1 cellular context compared by ENCODE assay signal in the genomic region with DNA sequence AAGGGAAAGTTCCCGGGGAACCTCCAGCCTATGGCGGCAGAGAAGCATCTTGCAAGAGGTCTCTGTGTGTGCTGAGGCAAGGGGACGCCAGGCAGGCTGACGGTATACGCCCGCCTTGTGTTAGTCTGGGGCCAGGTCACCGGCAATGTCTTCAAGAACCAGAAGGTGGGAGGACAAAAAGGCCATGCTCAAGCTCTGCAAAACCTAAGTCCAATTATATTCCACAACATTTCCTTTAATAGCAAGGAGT.
TF ChIP-seq lines count a peak whose summit lies in the region.

No MANE protein-coding gene starts in this region.

TF ChIP-seq in HepG2, 621 proteins besides CTCF, POLR2A, EP300 and RAD21 (continued from another document):
- TF ChIP-seq, protein P1, sequence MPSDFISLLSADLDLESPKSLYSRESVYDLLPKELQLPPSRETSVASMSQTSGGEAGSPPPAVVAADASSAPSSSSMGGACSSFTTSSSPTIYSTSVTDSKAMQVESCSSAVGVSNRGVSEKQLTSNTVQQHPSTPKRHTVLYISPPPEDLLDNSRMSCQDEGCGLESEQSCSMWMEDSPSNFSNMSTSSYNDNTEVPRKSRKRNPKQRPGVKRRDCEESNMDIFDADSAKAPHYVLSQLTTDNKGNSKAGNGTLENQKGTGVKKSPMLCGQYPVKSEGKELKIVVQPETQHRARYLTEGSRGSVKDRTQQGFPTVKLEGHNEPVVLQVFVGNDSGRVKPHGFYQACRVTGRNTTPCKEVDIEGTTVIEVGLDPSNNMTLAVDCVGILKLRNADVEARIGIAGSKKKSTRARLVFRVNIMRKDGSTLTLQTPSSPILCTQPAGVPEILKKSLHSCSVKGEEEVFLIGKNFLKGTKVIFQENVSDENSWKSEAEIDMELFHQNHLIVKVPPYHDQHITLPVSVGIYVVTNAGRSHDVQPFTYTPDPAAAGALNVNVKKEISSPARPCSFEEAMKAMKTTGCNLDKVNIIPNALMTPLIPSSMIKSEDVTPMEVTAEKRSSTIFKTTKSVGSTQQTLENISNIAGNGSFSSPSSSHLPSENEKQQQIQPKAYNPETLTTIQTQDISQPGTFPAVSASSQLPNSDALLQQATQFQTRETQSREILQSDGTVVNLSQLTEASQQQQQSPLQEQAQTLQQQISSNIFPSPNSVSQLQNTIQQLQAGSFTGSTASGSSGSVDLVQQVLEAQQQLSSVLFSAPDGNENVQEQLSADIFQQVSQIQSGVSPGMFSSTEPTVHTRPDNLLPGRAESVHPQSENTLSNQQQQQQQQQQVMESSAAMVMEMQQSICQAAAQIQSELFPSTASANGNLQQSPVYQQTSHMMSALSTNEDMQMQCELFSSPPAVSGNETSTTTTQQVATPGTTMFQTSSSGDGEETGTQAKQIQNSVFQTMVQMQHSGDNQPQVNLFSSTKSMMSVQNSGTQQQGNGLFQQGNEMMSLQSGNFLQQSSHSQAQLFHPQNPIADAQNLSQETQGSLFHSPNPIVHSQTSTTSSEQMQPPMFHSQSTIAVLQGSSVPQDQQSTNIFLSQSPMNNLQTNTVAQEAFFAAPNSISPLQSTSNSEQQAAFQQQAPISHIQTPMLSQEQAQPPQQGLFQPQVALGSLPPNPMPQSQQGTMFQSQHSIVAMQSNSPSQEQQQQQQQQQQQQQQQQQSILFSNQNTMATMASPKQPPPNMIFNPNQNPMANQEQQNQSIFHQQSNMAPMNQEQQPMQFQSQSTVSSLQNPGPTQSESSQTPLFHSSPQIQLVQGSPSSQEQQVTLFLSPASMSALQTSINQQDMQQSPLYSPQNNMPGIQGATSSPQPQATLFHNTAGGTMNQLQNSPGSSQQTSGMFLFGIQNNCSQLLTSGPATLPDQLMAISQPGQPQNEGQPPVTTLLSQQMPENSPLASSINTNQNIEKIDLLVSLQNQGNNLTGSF (CRISPR knock-in tag; IDR thresholded peaks at IDR 0.05), result no peak; the same call in 1 of the 2 replicates
- TF ChIP-seq ZFYVE20 (CRISPR knock-in tag; IDR thresholded peaks at IDR 0.05; ENCODE audit: borderline replicate concordance, low read depth), result no peak
- TF ChIP-seq POLR2G (IDR thresholded peaks at IDR 0.05; ENCODE audit: low read depth, low read length), result no peak
- TF ChIP-seq PHF20 (CRISPR knock-in tag; IDR thresholded peaks at IDR 0.05), result no peak
- peak; percentile 29 for TF ChIP-seq MED8 (CRISPR knock-in tag; IDR thresholded peaks at IDR 0.05; ENCODE audit: insufficient replicate concordance)
- TF ChIP-seq KLF11 (CRISPR knock-in tag; IDR thresholded peaks at IDR 0.05), result 0 out of 2 replicates have a peak, but pooled peaks have one; percentile 39
- TF ChIP-seq, protein P2, sequence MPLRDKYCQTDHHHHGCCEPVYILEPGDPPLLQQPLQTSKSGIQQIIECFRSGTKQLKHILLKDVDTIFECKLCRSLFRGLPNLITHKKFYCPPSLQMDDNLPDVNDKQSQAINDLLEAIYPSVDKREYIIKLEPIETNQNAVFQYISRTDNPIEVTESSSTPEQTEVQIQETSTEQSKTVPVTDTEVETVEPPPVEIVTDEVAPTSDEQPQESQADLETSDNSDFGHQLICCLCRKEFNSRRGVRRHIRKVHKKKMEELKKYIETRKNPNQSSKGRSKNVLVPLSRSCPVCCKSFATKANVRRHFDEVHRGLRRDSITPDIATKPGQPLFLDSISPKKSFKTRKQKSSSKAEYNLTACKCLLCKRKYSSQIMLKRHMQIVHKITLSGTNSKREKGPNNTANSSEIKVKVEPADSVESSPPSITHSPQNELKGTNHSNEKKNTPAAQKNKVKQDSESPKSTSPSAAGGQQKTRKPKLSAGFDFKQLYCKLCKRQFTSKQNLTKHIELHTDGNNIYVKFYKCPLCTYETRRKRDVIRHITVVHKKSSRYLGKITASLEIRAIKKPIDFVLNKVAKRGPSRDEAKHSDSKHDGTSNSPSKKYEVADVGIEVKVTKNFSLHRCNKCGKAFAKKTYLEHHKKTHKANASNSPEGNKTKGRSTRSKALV (CRISPR knock-in tag; IDR thresholded peaks at IDR 0.05), result no peak
- no peak for TF ChIP-seq ZNF10 (CRISPR knock-in tag; IDR thresholded peaks at IDR 0.05; ENCODE audit: borderline replicate concordance, low read depth)
- TF ChIP-seq GABPB1 (CRISPR knock-in tag; IDR thresholded peaks at IDR 0.05), result no peak
- TF ChIP-seq, protein P3, sequence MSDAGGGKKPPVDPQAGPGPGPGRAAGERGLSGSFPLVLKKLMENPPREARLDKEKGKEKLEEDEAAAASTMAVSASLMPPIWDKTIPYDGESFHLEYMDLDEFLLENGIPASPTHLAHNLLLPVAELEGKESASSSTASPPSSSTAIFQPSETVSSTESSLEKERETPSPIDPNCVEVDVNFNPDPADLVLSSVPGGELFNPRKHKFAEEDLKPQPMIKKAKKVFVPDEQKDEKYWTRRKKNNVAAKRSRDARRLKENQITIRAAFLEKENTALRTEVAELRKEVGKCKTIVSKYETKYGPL (CRISPR knock-in tag; IDR thresholded peaks at IDR 0.05), result no peak
- no peak for TF ChIP-seq ZNF607 (CRISPR knock-in tag; IDR thresholded peaks at IDR 0.05; ENCODE audit: borderline replicate concordance)
- no peak for TF ChIP-seq TGIF2 (CRISPR knock-in tag; IDR thresholded peaks at IDR 0.05)
- TF ChIP-seq, protein P4, sequence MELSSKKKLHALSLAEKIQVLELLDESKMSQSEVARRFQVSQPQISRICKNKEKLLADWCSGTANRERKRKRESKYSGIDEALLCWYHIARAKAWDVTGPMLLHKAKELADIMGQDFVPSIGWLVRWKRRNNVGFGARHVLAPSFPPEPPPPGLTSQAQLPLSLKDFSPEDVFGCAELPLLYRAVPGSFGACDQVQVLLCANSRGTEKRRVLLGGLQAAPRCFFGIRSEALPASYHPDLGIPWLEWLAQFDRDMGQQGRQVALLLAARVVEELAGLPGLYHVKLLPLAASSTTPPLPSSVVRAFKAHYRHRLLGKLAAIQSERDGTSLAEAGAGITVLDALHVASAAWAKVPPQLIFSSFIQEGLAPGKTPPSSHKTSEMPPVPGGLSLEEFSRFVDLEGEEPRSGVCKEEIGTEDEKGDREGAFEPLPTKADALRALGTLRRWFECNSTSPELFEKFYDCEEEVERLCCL (CRISPR knock-in tag; IDR thresholded peaks at IDR 0.05; ENCODE audit: borderline replicate concordance), result 0 out of 2 replicates have a peak, but pooled peaks have one; percentile 14
- 0 out of 2 replicates have a peak, but pooled peaks have one; percentile 6 for TF ChIP-seq CHCHD3 (CRISPR knock-in tag; IDR thresholded peaks at IDR 0.05)
- TF ChIP-seq POLR2AphosphoS5 (IDR thresholded peaks at IDR 0.05; ENCODE audit: low read depth, low read length), result peak; percentile 63
- TF ChIP-seq TAF1 (CRISPR knock-in tag; IDR thresholded peaks at IDR 0.05), result peak; percentile 32; the same call in 1 of the 2 replicates
- TF ChIP-seq AHR (CRISPR knock-in tag; IDR thresholded peaks at IDR 0.05), result no peak
- peak; percentile 50 for TF ChIP-seq ASH2L (IDR thresholded peaks at IDR 0.05; ENCODE audit: insufficient read length, low read depth, low read length)
